1 cellular context compared by ENCODE assay signal in the genomic region with DNA sequence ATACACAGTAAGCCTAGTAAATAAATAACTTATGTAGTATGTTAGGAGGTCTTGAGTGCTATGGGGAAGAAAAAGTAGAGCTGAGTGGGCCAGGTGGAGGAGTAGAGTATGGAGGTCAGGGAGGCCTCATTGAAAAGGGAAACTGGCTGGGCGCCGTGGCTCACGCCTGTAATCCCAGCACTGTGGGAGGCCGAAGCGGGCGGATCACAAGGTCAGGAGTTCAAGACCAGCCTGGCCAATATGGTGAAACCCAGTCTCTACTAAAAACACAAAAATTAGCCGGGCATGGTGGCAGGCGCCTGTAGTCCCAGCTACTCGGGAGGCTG.
TF ChIP-seq lines count a peak whose summit lies in the region.

No MANE protein-coding gene starts in this region.

TF ChIP-seq in A549, 52 proteins besides CTCF, POLR2A, EP300 and RAD21:
- TF ChIP-seq, protein P1, sequence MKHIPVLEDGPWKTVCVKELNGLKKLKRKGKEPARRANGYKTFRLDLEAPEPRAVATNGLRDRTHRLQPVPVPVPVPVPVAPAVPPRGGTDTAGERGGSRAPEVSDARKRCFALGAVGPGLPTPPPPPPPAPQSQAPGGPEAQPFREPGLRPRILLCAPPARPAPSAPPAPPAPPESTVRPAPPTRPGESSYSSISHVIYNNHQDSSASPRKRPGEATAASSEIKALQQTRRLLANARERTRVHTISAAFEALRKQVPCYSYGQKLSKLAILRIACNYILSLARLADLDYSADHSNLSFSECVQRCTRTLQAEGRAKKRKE (CRISPR knock-in tag; IDR thresholded peaks at IDR 0.05; ENCODE audit: low read depth): 0 out of 2 replicates have a peak, but pooled peaks have one; percentile 16
